Comparison of ENCODE assay signal across 9 cellular contexts in genomic region chr18:74499633-74500032, GRCh38. TPM values are rescaled to one million over a fixed set of nuclear protein-coding genes. Genes with fewer than 3 reads are reported as not detected.
A peak's percentile ranks its signal among the peaks of the same experiment; 100 is the strongest.
DNase-seq lines count a peak whose midpoint lies in the region; ATAC-seq and TF ChIP-seq lines count a peak whose summit lies in the region.
"Had no signal": no experiment of that assay in that cellular context is flagged by ENCODE, and none has a peak within 500 bp of the region (broad histone marks: within the 10 kb centered on the region; RNA-seq: fewer than 3 reads in every experiment).

No MANE protein-coding gene starts in this region.

- no peaks in the 10 kb centered on the region for H3K9me3 Mint-ChIP-seq in activated T-helper 17 cell treated with anti-CD3 and anti-CD28 coated beads, Interleukin-2, amount 50 U/mL, for 72 hours

- peak overlapping the region; percentile 59 for H3K4me3 ChIP-seq in GM12875 (ENCODE audit: low read depth, low read length)
- H3K4me3 ChIP-seq in NB4 (ENCODE audit: low read depth, low read length): peak overlapping the region; percentile 79
- peak overlapping the region in 1 of 2 donors; percentile 17 for H3K4me3 ChIP-seq in gastroesophageal sphincter

- 54 to 79% methylated on average over 2 to 3 of the region's 9 CpGs for WGBS in gastroesophageal sphincter (ENCODE audit: low coverage in 1 of 2), 2 donors

- peaks cover 70% of the 10 kb centered on the region for H3K36me3 Mint-ChIP-seq in activated T-helper 17 cell treated with anti-CD3 and anti-CD28 coated beads, Interleukin-2, amount 50 U/mL, for 72 hours (ENCODE audit: low read depth)

- peaks cover 0 to 43% of the 10 kb centered on the region in 2 donors for H3K36me3 ChIP-seq in gastroesophageal sphincter

- H3K27me3 Mint-ChIP-seq in activated T-helper 17 cell treated with anti-CD3 and anti-CD28 coated beads, Interleukin-2, amount 50 U/mL, for 72 hours: no peaks in the 10 kb centered on the region

- intact Hi-C loops in posterior vena cava (cut with DNase I): loop anchor here in 1 of 2 donors (5.0 kb wide), 1 partner anchor 98 kb away; the partner anchor contains the start of gene ZNF407

- no peak for TF ChIP-seq EP300 in gastroesophageal sphincter (IDR thresholded peaks at IDR 0.05)

- DNase-seq in NB4 (ENCODE audit: low read depth) (peak; percentile 80), posterior vena cava (ENCODE audit: low spot score) (peak; percentile 92), amniotic stem cell (lab: John Stamatoyannopoulos, UW) (no peak), NCI-H1694 (lab: John Stamatoyannopoulos, UW) (no peak)

- peak overlapping the region; percentile 99 for H3K27ac Mint-ChIP-seq in activated T-helper 17 cell treated with anti-CD3 and anti-CD28 coated beads, Interleukin-2, amount 50 U/mL, for 72 hours

- H3K4me3 Mint-ChIP-seq in activated T-helper 17 cell treated with anti-CD3 and anti-CD28 coated beads, Interleukin-2, amount 50 U/mL, for 72 hours: peak overlapping the region; percentile 93

- peaks cover 0 to 33% (median 10%) of the 10 kb centered on the region in 3 donors for H3K4me1 ChIP-seq in gastroesophageal sphincter

- TF ChIP-seq CTCF in GM12875 (IDR thresholded peaks at IDR 0.05; ENCODE audit: borderline replicate concordance, insufficient read depth, low read depth, low read length) (no peak), NB4 (IDR thresholded peaks at IDR 0.05; ENCODE audit: low read depth, low read length) (no peak), gastroesophageal sphincter (IDR thresholded peaks at IDR 0.05) (no peak)

- no peaks in the 10 kb centered on the region for H3K9me3 ChIP-seq in gastroesophageal sphincter

- H3K4me1 Mint-ChIP-seq in activated T-helper 17 cell treated with anti-CD3 and anti-CD28 coated beads, Interleukin-2, amount 50 U/mL, for 72 hours: peaks cover 4% of the 10 kb centered on the region

- H3K27me3 ChIP-seq in gastroesophageal sphincter: no peaks in the 10 kb centered on the region

- ATAC-seq in HG02588 (IDR thresholded peaks at IDR 0.05; ENCODE audit: unreplicated experiment): peak; percentile 41
- peak; percentile 25 for ATAC-seq in activated T-helper 17 cell treated with anti-CD3 and anti-CD28 coated beads, Interleukin-2, amount 50 U/mL, for 72 hours (replicated peaks)
- no peak for ATAC-seq in gastroesophageal sphincter

- no peak for TF ChIP-seq POLR2A in NB4 (IDR thresholded peaks at IDR 0.05; ENCODE audit: extremely low read depth, insufficient read length)
- TF ChIP-seq POLR2A in gastroesophageal sphincter (IDR thresholded peaks at IDR 0.05): no peak

- H3K27ac ChIP-seq in gastroesophageal sphincter: peak overlapping the region; percentile 12 to 57 (median 52)

RNA-seq across cellular contexts. Expression of gene CNDP2, which starts 3.5 kb away (rescaled TPM):
- total RNA-seq in activated T-helper 17 cell treated with anti-CD3 and anti-CD28 coated beads, Interleukin-2, amount 50 U/mL, for 72 hours: 100 to 1,000 TPM; 141 to 217 TPM
- 10 to 100 TPM; 37.5 to 48.9 (median 48.0) TPM for total RNA-seq in gastroesophageal sphincter
- 10 to 100 TPM; 73.5 to 75.0 TPM for total RNA-seq in posterior vena cava

RNA-seq across cellular contexts. Expression of gene CNDP1, which starts 34.7 kb away (rescaled TPM):
- under 1 TPM in 1 of 2 donors, not detected in 1; 0.26 TPM for total RNA-seq in activated T-helper 17 cell treated with anti-CD3 and anti-CD28 coated beads, Interleukin-2, amount 50 U/mL, for 72 hours
- total RNA-seq in gastroesophageal sphincter (under 1 TPM in 1 of 4 donors, not detected in 3; 0.15 TPM), posterior vena cava (under 1 TPM in 1 of 2 donors, not detected in 1; 0.19 TPM)
- total RNA-seq: activated CD8-positive, alpha-beta memory T cell treated with anti-CD3 and anti-CD28 coated beads for 36 hours had no signal

RNA-seq across cellular contexts. Expression of gene DIPK1C, which starts 42.5 kb away (rescaled TPM):
- not detected for total RNA-seq in activated T-helper 17 cell treated with anti-CD3 and anti-CD28 coated beads, Interleukin-2, amount 50 U/mL, for 72 hours
- total RNA-seq in gastroesophageal sphincter (under 1 TPM in 2 of 4 donors, not detected in 2; 0.13 to 0.42 TPM), posterior vena cava (not detected)
- total RNA-seq: activated CD8-positive, alpha-beta memory T cell treated with anti-CD3 and anti-CD28 coated beads for 36 hours had no signal

Comparison
In these comparisons a context has a peak if more than half of its experiments do, and no peak if none do; other contexts are left out.
1. DNase-seq: peak in NB4 (single experiment) and posterior vena cava (single experiment); none in amniotic stem cell (single experiment) and NCI-H1694 (single experiment).